ENCODE assay signal across 34 cellular contexts in genomic region chr7:15166620-15167019, GRCh38.
"Had no signal": no experiment of that assay in that cellular context is flagged by ENCODE, and none has a peak within 500 bp of the region (broad histone marks: within the 10 kb centered on the region; RNA-seq: fewer than 3 reads in every experiment).

No MANE protein-coding gene starts in this region.

- H3K4me3 ChIP-seq: MG63 had no signal

- H3K27me3 ChIP-seq: MG63 had no signal

- DNase-seq: Karpas-422, Kasumi-1, MG63, MM.1S, MV-4-11, NCI-H1048, NCI-H1092, NCI-H1092 treated with DMSO at 0.1 percent for 48 hours, NCI-H1105, NCI-H1105 treated with DMSO at 0.1 percent for 48 hours, NCI-H1417, NCI-H1417 treated with DMSO at 0.1 percent for 48 hours, NCI-H1436, NCI-H1436 treated with DMSO at 0.1 percent for 48 hours, NCI-H146, NCI-H1694, NCI-H1694 treated with DMSO at 0.1 percent for 48 hours, NCI-H187, NCI-H187 treated with DMSO at 0.1 percent for 48 hours, NCI-H1930, NCI-H2029, NCI-H2029 treated with DMSO at 0.1 percent for 48 hours, NCI-H2081, NCI-H2081 treated with DMSO at 0.1 percent for 48 hours, NCI-H2107, NCI-H2171, NCI-H2171 treated with DMSO at 0.1 percent for 48 hours, NCI-H2227 treated with DMSO at 0.1 percent for 48 hours, NCI-H345, NCI-H446, NCI-H446 treated with DMSO at 0.1 percent for 48 hours, NCI-H510A, NCI-H510A treated with DMSO at 0.1 percent for 48 hours, NCI-H524 had no signal

- H3K36me3 ChIP-seq: MG63 had no signal
